ENCODE assay signal across 1 cellular context in the genomic region with DNA sequence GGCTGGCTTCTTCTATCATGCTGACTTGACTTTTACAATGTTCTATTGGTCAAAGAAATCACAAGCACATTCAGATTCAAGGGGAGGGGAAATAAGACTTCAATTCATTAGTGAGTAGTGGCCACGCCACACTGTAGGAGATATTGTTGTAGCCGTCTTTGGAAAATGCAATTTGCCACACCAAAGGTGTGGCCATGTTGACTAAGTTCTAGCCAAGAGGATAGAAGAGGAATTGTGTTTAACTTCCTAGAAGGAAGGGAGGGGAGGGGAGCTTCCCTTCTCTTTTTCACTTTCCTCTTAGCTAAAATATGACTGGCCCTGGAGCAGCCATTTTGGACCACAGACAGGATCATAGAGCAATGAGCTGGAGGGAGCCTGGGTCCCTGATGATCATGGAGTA.
TF ChIP-seq lines count a peak whose summit lies in the region.

No MANE protein-coding gene starts in this region.

TF ChIP-seq in HCT116, 20 proteins besides CTCF, POLR2A, EP300 and RAD21 (continued from another document):
- TF ChIP-seq, protein P1, sequence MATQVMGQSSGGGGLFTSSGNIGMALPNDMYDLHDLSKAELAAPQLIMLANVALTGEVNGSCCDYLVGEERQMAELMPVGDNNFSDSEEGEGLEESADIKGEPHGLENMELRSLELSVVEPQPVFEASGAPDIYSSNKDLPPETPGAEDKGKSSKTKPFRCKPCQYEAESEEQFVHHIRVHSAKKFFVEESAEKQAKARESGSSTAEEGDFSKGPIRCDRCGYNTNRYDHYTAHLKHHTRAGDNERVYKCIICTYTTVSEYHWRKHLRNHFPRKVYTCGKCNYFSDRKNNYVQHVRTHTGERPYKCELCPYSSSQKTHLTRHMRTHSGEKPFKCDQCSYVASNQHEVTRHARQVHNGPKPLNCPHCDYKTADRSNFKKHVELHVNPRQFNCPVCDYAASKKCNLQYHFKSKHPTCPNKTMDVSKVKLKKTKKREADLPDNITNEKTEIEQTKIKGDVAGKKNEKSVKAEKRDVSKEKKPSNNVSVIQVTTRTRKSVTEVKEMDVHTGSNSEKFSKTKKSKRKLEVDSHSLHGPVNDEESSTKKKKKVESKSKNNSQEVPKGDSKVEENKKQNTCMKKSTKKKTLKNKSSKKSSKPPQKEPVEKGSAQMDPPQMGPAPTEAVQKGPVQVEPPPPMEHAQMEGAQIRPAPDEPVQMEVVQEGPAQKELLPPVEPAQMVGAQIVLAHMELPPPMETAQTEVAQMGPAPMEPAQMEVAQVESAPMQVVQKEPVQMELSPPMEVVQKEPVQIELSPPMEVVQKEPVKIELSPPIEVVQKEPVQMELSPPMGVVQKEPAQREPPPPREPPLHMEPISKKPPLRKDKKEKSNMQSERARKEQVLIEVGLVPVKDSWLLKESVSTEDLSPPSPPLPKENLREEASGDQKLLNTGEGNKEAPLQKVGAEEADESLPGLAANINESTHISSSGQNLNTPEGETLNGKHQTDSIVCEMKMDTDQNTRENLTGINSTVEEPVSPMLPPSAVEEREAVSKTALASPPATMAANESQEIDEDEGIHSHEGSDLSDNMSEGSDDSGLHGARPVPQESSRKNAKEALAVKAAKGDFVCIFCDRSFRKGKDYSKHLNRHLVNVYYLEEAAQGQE (IDR thresholded peaks at IDR 0.05; ENCODE audit: low read depth): no peak
- no peak for TF ChIP-seq SP1 (IDR thresholded peaks at IDR 0.05; ENCODE audit: low read depth)
- TF ChIP-seq, protein P2, sequence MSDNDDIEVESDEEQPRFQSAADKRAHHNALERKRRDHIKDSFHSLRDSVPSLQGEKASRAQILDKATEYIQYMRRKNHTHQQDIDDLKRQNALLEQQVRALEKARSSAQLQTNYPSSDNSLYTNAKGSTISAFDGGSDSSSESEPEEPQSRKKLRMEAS (IDR thresholded peaks at IDR 0.05): no peak
- no peak for TF ChIP-seq EZH2phosphoT487 (IDR thresholded peaks at IDR 0.05; ENCODE audit: borderline replicate concordance)
